ENCODE assay signal across 2 cellular contexts in the genomic region with DNA sequence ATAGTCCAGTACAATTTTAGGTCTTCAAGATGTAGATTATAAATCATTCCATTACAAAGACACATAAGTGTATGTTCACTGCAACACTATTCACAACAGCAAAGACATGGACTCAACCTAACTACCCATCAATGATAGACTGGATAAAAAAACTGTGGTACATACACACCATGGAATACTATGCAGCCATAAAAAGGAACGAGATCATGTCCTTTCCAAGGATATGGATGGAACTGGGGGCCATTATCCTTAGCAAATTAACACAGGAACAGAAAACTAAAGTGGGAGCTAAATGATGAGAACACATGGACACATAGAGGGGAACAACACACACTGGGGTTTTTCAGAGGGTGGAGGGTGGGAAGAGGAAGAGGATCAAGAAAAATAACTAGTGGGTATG.
TF ChIP-seq lines count a peak whose summit lies in the region.

No MANE protein-coding gene starts in this region.

TF ChIP-seq in HepG2, 621 proteins besides CTCF, POLR2A, EP300 and RAD21:
- TF ChIP-seq GPN1 (CRISPR knock-in tag; IDR thresholded peaks at IDR 0.05; ENCODE audit: borderline replicate concordance) (no peak), REXO4 (CRISPR knock-in tag; IDR thresholded peaks at IDR 0.05; ENCODE audit: borderline replicate concordance) (no peak)
- TF ChIP-seq, protein P1, sequence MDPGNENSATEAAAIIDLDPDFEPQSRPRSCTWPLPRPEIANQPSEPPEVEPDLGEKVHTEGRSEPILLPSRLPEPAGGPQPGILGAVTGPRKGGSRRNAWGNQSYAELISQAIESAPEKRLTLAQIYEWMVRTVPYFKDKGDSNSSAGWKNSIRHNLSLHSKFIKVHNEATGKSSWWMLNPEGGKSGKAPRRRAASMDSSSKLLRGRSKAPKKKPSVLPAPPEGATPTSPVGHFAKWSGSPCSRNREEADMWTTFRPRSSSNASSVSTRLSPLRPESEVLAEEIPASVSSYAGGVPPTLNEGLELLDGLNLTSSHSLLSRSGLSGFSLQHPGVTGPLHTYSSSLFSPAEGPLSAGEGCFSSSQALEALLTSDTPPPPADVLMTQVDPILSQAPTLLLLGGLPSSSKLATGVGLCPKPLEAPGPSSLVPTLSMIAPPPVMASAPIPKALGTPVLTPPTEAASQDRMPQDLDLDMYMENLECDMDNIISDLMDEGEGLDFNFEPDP (CRISPR knock-in tag; conservative IDR thresholded peaks at IDR 0.05), result 0 out of 2 replicates have a peak, but pooled peaks have one; percentile 13

TF ChIP-seq in HEK293, 187 proteins besides CTCF, POLR2A, EP300 and RAD21:
- TF ChIP-seq, protein P2, sequence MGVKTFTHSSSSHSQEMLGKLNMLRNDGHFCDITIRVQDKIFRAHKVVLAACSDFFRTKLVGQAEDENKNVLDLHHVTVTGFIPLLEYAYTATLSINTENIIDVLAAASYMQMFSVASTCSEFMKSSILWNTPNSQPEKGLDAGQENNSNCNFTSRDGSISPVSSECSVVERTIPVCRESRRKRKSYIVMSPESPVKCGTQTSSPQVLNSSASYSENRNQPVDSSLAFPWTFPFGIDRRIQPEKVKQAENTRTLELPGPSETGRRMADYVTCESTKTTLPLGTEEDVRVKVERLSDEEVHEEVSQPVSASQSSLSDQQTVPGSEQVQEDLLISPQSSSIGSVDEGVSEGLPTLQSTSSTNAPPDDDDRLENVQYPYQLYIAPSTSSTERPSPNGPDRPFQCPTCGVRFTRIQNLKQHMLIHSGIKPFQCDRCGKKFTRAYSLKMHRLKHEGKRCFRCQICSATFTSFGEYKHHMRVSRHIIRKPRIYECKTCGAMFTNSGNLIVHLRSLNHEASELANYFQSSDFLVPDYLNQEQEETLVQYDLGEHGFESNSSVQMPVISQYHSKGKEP (tag by site-specific recombination; IDR thresholded peaks at IDR 0.05), result no peak
- no peak for TF ChIP-seq SETDB1 (IDR thresholded peaks at IDR 0.05; ENCODE audit: insufficient read length, low read length)
- TF ChIP-seq ZNF707 (tag by site-specific recombination; IDR thresholded peaks at IDR 0.05), result no peak
- TF ChIP-seq ZNF274 (IDR thresholded peaks at IDR 0.05; ENCODE audit: low read length), result no peak
- no peak for TF ChIP-seq ZNF274 (tag by site-specific recombination; IDR thresholded peaks at IDR 0.05; ENCODE audit: borderline replicate concordance)
- TF ChIP-seq, protein P3, sequence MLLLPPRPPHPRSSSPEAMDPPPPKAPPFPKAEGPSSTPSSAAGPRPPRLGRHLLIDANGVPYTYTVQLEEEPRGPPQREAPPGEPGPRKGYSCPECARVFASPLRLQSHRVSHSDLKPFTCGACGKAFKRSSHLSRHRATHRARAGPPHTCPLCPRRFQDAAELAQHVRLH (tag by site-specific recombination; IDR thresholded peaks at IDR 0.05), result peak; percentile 84
- TF ChIP-seq ZNF157 (tag by site-specific recombination; IDR thresholded peaks at IDR 0.05), result no peak
- no peak for TF ChIP-seq GFI1B (tag by site-specific recombination; IDR thresholded peaks at IDR 0.05)
- TF ChIP-seq ZNF366 (tag by site-specific recombination; conservative IDR thresholded peaks at IDR 0.05), result no peak
- no peak for TF ChIP-seq ZNF169 (tag by site-specific recombination; IDR thresholded peaks at IDR 0.05)
- TF ChIP-seq ZNF660 (tag by site-specific recombination; IDR thresholded peaks at IDR 0.05), result no peak
- TF ChIP-seq ZNF146 (tag by site-specific recombination; IDR thresholded peaks at IDR 0.05), result peak; percentile 93
- TF ChIP-seq, protein P4, sequence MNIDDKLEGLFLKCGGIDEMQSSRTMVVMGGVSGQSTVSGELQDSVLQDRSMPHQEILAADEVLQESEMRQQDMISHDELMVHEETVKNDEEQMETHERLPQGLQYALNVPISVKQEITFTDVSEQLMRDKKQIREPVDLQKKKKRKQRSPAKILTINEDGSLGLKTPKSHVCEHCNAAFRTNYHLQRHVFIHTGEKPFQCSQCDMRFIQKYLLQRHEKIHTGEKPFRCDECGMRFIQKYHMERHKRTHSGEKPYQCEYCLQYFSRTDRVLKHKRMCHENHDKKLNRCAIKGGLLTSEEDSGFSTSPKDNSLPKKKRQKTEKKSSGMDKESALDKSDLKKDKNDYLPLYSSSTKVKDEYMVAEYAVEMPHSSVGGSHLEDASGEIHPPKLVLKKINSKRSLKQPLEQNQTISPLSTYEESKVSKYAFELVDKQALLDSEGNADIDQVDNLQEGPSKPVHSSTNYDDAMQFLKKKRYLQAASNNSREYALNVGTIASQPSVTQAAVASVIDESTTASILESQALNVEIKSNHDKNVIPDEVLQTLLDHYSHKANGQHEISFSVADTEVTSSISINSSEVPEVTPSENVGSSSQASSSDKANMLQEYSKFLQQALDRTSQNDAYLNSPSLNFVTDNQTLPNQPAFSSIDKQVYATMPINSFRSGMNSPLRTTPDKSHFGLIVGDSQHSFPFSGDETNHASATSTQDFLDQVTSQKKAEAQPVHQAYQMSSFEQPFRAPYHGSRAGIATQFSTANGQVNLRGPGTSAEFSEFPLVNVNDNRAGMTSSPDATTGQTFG (tag by site-specific recombination; IDR thresholded peaks at IDR 0.05; ENCODE audit: borderline replicate concordance), result no peak
